In the genomic region with DNA sequence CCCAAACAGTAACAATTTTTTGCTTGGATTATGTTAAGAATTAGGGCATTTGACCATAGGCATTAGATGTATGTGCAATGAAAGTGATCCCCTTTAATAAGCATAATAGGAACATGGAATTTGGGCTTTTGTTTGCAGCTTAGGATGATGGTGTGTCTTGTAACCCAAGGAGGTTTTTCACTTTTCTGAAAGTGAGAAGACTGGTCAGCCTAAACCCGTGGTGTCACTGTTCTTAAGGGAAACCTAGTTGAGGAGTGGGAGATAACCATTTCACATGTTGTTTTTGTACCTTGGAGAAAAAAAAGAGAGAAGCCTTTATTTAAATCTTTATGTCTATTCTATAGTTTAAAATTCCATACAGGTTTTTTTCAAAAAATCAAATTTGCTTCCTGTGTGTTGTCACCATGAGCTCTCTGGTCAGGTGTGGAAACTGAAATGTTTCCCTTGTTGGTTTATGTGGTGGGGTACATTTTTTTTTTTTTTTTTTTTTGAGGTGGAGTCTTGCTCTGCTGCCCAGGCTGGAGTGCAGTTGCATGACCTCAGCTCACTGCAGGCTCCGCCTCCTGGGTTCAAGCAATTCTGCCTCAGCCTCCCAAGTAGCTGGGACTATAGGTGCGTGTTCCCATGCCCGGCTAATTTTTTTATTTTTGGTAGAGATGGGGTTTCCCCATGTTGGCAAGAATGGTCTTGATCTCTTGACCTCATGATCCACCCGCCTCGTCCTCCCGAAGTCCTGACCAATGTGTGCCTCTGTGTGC, we compare ENCODE assay signal across 10 cellular contexts. TPM values are rescaled to one million over a fixed set of nuclear protein-coding genes. Genes with fewer than 3 reads are reported as not detected.
DNase-seq lines count a peak whose midpoint lies in the region; ATAC-seq, FAIRE-seq and TF ChIP-seq lines count a peak whose summit lies in the region.
"Had no signal": no experiment of that assay in that cellular context is flagged by ENCODE, and none has a peak within 500 bp of the region (broad histone marks: within the 10 kb centered on the region; RNA-seq: fewer than 3 reads in every experiment).

No MANE protein-coding gene starts in this region.

- H3K4me3 ChIP-seq in SU-DHL-6 (ENCODE audit: insufficient read depth, low read length, poor library complexity, severe bottlenecking): no peak overlapping the region
- H3K4me3 ChIP-seq in testis: no peak overlapping the region
- H3K4me3 ChIP-seq in pancreas: no peak overlapping the region

- peak overlapping the region; percentile 31 for H3K27ac Mint-ChIP-seq in stimulated activated naive B cell treated with anti-CD40 and anti-IgM and Interleukin-4, amounts not matched to agents 10 μg/mL and 1 μg/mL and 100 μg/mL, for 72 hours

- H3K36me3 ChIP-seq in SU-DHL-6 (ENCODE audit: low read length) (peaks cover 18% of the 10 kb centered on the region), testis (ENCODE audit: low read depth, missing control alignments) (no peaks in the 10 kb centered on the region), pancreas (no peaks in the 10 kb centered on the region)

- DNase-seq in NK-92 treated with Interleukin-12 subunit alpha and Interleukin-12 subunit beta, amount 100 ng/mL, for 24 hours (lab: John Stamatoyannopoulos, UW): peak; percentile 17
- no peak for DNase-seq in NK-92 (lab: John Stamatoyannopoulos, UW; ENCODE audit: unreplicated experiment)
- DNase-seq in stimulated activated naive B cell treated with anti-CD40 and anti-IgM and Interleukin-4, amounts not matched to agents 10 μg/mL and 1 μg/mL and 100 μg/mL, for 72 hours: no peak
- DNase-seq in testis: no peak
- no peak for DNase-seq in globus pallidus (ENCODE audit: low spot score)
- DNase-seq in pancreas: no peak
- DNase-seq: endodermal cell, NCI-H1694 treated with DMSO at 0.1 percent for 48 hours had no signal

- H3K27me3 ChIP-seq in SU-DHL-6 (ENCODE audit: low read length): no peaks in the 10 kb centered on the region
- H3K27me3 ChIP-seq in testis: no peaks in the 10 kb centered on the region
- H3K27me3 ChIP-seq in pancreas: no peaks in the 10 kb centered on the region

- FAIRE-seq in pancreas (lab: Jason Lieb, UNC): no peak

- H3K9me3 ChIP-seq in SU-DHL-6 (ENCODE audit: insufficient read depth, low read length) (no peaks in the 10 kb centered on the region), testis (no peaks in the 10 kb centered on the region), pancreas (no peaks in the 10 kb centered on the region)

- TF ChIP-seq CTCF in SU-DHL-6 (IDR thresholded peaks at IDR 0.05; ENCODE audit: insufficient read depth, low read length, poor library complexity, severe bottlenecking): no peak
- no peak for TF ChIP-seq CTCF in testis (IDR thresholded peaks at IDR 0.05)
- no peak for TF ChIP-seq CTCF in pancreas (IDR thresholded peaks at IDR 0.05)

- no peak overlapping the region for H2AFZ ChIP-seq in SU-DHL-6 (ENCODE audit: low read depth, low read length, severe bottlenecking)

- H3K9me2 ChIP-seq in SU-DHL-6 (replicated peaks; ENCODE audit: insufficient read depth, low read length): no peaks in the 10 kb centered on the region

- H3K27ac ChIP-seq in SU-DHL-6 (ENCODE audit: low read depth, low read length): peak overlapping the region; percentile 80
- no peak overlapping the region for H3K27ac ChIP-seq in testis
- H3K27ac ChIP-seq in pancreas: no peak overlapping the region

- peak overlapping the region in 1 of 2 donors; percentile 62 for H3K4me3 Mint-ChIP-seq in stimulated activated naive B cell treated with anti-CD40 and anti-IgM and Interleukin-4, amounts not matched to agents 10 μg/mL and 1 μg/mL and 100 μg/mL, for 72 hours
- H3K4me3 Mint-ChIP-seq: endodermal cell had no signal

- H3K4me2 ChIP-seq in SU-DHL-6 (ENCODE audit: low read depth, low read length, poor library complexity, severe bottlenecking): peak overlapping the region; percentile 47

- peaks cover 98% of the 10 kb centered on the region for H3K79me2 ChIP-seq in SU-DHL-6 (ENCODE audit: insufficient read depth, low read length)

- H3K9me3 Mint-ChIP-seq in stimulated activated naive B cell treated with anti-CD40 and anti-IgM and Interleukin-4, amounts not matched to agents 10 μg/mL and 1 μg/mL and 100 μg/mL, for 72 hours: no peaks in the 10 kb centered on the region
- H3K9me3 Mint-ChIP-seq: endodermal cell had no signal

- H4K20me1 ChIP-seq in SU-DHL-6 (ENCODE audit: low read depth, low read length): peaks cover 26% of the 10 kb centered on the region; the same call in 1 of the 2 replicates

- H3K9ac ChIP-seq in SU-DHL-6 (ENCODE audit: low read length): peak overlapping the region; percentile 23

- no peak for TF ChIP-seq POLR2A in testis (IDR thresholded peaks at IDR 0.05)

- H3F3A ChIP-seq in SU-DHL-6 (ENCODE audit: insufficient read depth): peaks cover 51% of the 10 kb centered on the region

- peaks cover 48 to 54% of the 10 kb centered on the region in 2 donors for H3K36me3 Mint-ChIP-seq in stimulated activated naive B cell treated with anti-CD40 and anti-IgM and Interleukin-4, amounts not matched to agents 10 μg/mL and 1 μg/mL and 100 μg/mL, for 72 hours

- ATAC-seq in HG02763 (IDR thresholded peaks at IDR 0.05; ENCODE audit: unreplicated experiment) (peak; percentile 63), pancreas (no peak)
- ATAC-seq in stimulated activated naive B cell treated with anti-CD40 and anti-IgM and Interleukin-4, amounts not matched to agents 10 μg/mL and 1 μg/mL and 100 μg/mL, for 72 hours (replicated peaks): peak; percentile 84 to 87

- H3K27me3 Mint-ChIP-seq in stimulated activated naive B cell treated with anti-CD40 and anti-IgM and Interleukin-4, amounts not matched to agents 10 μg/mL and 1 μg/mL and 100 μg/mL, for 72 hours: no peaks in the 10 kb centered on the region

- intact Hi-C loops in testis (cut with DNase I; ENCODE audit: low total_unique reads) (no loop called here), pancreas (cut with DNase I) (no loop called here)

- peaks cover 8% of the 10 kb centered on the region for H3K4me1 ChIP-seq in testis
- no peaks in the 10 kb centered on the region for H3K4me1 ChIP-seq in pancreas

- WGBS in testis, 2 donors: 90 to 92% methylated on average over 7 of the region's 7 CpGs
- WGBS in pancreas, 2 donors: 95% methylated on average over 7 of the region's 7 CpGs

- H3K4me1 Mint-ChIP-seq in stimulated activated naive B cell treated with anti-CD40 and anti-IgM and Interleukin-4, amounts not matched to agents 10 μg/mL and 1 μg/mL and 100 μg/mL, for 72 hours: peaks cover 24 to 79% of the 10 kb centered on the region in 2 donors
- H3K4me1 Mint-ChIP-seq: endodermal cell had no signal

RNA-seq across cellular contexts. Expression of a gene that starts 7.7 kb away (rescaled TPM):
- total RNA-seq in testis (10 to 100 TPM; 85.4 to 95.1 TPM), pancreas (10 to 100 TPM; 13.4 to 19.5 (median 14.8) TPM)
- polyA plus RNA-seq in testis (ENCODE audit: insufficient read depth, low read depth, low replicate concordance) (57.6 TPM), pancreas (10 to 100 TPM; 33.5 to 33.7 TPM)

RNA-seq across cellular contexts. Expression of a gene that starts 28.9 kb away (rescaled TPM):
- total RNA-seq in testis (1 to 10 TPM in 1 of 2 donors, under 1 TPM in 1; 0.63 to 1.7 TPM), pancreas (1 to 10 TPM in 4 of 6 donors, under 1 TPM in 2; 0.28 to 3.1 (median 1.1) TPM)
- polyA plus RNA-seq in testis (ENCODE audit: insufficient read depth, low read depth, low replicate concordance) (2.5 TPM), pancreas (1 to 10 TPM; 1.1 to 1.5 TPM)

Comparison
In these comparisons a context has a peak if more than half of its experiments do, and no peak if none do; other contexts are left out.
1. ATAC-seq: peak in HG02763 (single experiment) and stimulated activated naive B cell treated with anti-CD40 and anti-IgM and Interleukin-4, amounts not matched to agents 10 μg/mL and 1 μg/mL and 100 μg/mL, for 72 hours (2 of 2); none in pancreas (0 of 4).
2. RNA of a gene that starts 7.7 kb away (total RNA-seq): 85.4 to 95.1 TPM in testis; 13.4 to 19.5 TPM in pancreas; every median in the first group is over 4 times any median in the second.